35 cellular contexts compared by ENCODE assay signal in genomic region chr4:31189938-31190337, GRCh38.
"Had no signal": no experiment of that assay in that cellular context is flagged by ENCODE, and none has a peak within 500 bp of the region (broad histone marks: within the 10 kb centered on the region; RNA-seq: fewer than 3 reads in every experiment).

No MANE protein-coding gene starts in this region.

- H3K4me3 ChIP-seq: adrenal gland, ascending aorta, body of pancreas, breast epithelium, cardiac muscle cell had no signal

- H3K27me3 ChIP-seq: adrenal gland, ascending aorta, body of pancreas, brain microvascular endothelial cell, breast epithelium, cardiac muscle cell had no signal

- H3K27ac ChIP-seq: adrenal gland, ascending aorta, body of pancreas, brain microvascular endothelial cell, breast epithelium, cardiac muscle cell had no signal

- H3K36me3 ChIP-seq: adrenal gland, ascending aorta, brain microvascular endothelial cell, breast epithelium, cardiac muscle cell had no signal

- ATAC-seq: activated naive CD4-positive, alpha-beta T cell treated with anti-CD3 and anti-CD28 coated beads, Interleukin-2, amount 50 U/mL, for 72 hours; activated naive CD8-positive, alpha-beta T cell treated with anti-CD3 and anti-CD28 coated beads, Interleukin-2, amount 50 U/mL, for 24 hours; activated T-cell treated with anti-CD3 and anti-CD28 coated beads, Interleukin-2, amount 50 U/mL, for 4 hours; activated T-cell treated with anti-CD3 and anti-CD28 coated beads, Interleukin-2, amount 50 U/mL, for 72 hours; activated T-helper 17 cell treated with anti-CD3 and anti-CD28 coated beads, Interleukin-2, amount 50 U/mL, for 72 hours; body of pancreas had no signal

- H3K9me3 ChIP-seq: adrenal gland, breast epithelium had no signal

- FAIRE-seq: astrocyte, bronchial epithelial cell had no signal

- DNase-seq: activated effector memory CD4-positive, alpha-beta T cell treated with anti-CD3 and anti-CD28 coated beads, Interleukin-2, amount 50 U/mL, for 16 hours; activated effector memory CD4-positive, alpha-beta T cell treated with Interleukin-2 at 50 U/mL for 16 hours; activated gamma-delta T cell; activated gamma-delta T cell treated with Interleukin-2 at 50 U/mL for 16 hours; activated naive CD4-positive, alpha-beta T cell; activated naive CD4-positive, alpha-beta T cell treated with anti-CD3 and anti-CD28 coated beads for 36 hours; activated naive CD4-positive, alpha-beta T cell treated with anti-CD3 and anti-CD28 coated beads, Interleukin-2, amount 10 ng/mL, durations not matched to agents 7 days and 5 days; activated naive CD4-positive, alpha-beta T cell treated with anti-CD3 and anti-CD28 coated beads, Interleukin-2, amount 50 U/mL, for 16 hours; activated naive CD4-positive, alpha-beta T cell treated with Interleukin-2 at 50 U/mL for 16 hours; activated naive CD8-positive, alpha-beta T cell treated with anti-CD3 and anti-CD28 coated beads for 36 hours; activated naive CD8-positive, alpha-beta T cell treated with anti-CD3 and anti-CD28 coated beads, Interleukin-2, amount 10 ng/mL, durations not matched to agents 7 days and 5 days; activated naive CD8-positive, alpha-beta T cell treated with anti-CD3 and anti-CD28 coated beads, Interleukin-2, amount 50 U/mL, for 24 hours; activated T-cell treated with anti-CD3 and anti-CD28 coated beads for 4 hours; activated T-cell treated with anti-CD3 and anti-CD28 coated beads, Interleukin-2, amount 50 U/mL, for 1 hour; activated T-cell treated with anti-CD3 and anti-CD28 coated beads, Interleukin-2, amount 50 U/mL, for 24 hours; activated T-cell treated with anti-CD3 and anti-CD28 coated beads, Interleukin-2, amount 50 U/mL, for 4 hours; activated T-cell treated with anti-CD3 and anti-CD28 coated beads, Interleukin-2, amount 50 U/mL, for 48 hours; activated T-cell treated with anti-CD3 and anti-CD28 coated beads, Interleukin-2, amount 50 U/mL, for 72 hours; adrenal gland; amniotic stem cell; amygdala; anterior cingulate cortex; aorta; body of pancreas; brain microvascular endothelial cell; caudate nucleus; central memory CD4-positive, alpha-beta T cell; cerebellar nuclear complex had no signal

- H3K4me1 ChIP-seq: adrenal gland, breast epithelium had no signal
